32 cellular contexts compared by ENCODE assay signal in genomic region chr1:39436842-39437241, GRCh38. TPM values are rescaled to one million over a fixed set of nuclear protein-coding genes. Genes with fewer than 3 reads are reported as not detected.
DNase-seq lines count a peak whose midpoint lies in the region; ATAC-seq, FAIRE-seq and TF ChIP-seq lines count a peak whose summit lies in the region.
"Had no signal": no experiment of that assay in that cellular context is flagged by ENCODE, and none has a peak within 500 bp of the region (broad histone marks: within the 10 kb centered on the region; RNA-seq: fewer than 3 reads in every experiment).

No MANE protein-coding gene starts in this region.

- no peak for TF ChIP-seq CTCF in A673 (conservative IDR thresholded peaks at IDR 0.05; ENCODE audit: low read depth, low read length)
- TF ChIP-seq CTCF in HEK293 (tag by site-specific recombination; IDR thresholded peaks at IDR 0.05), result no peak
- TF ChIP-seq CTCF in keratinocyte (optimal IDR thresholded peaks at IDR 0.05 in 1 of 3, IDR thresholded peaks at IDR 0.05 in 1 of 3, conservative IDR thresholded peaks at IDR 0.05 in 1 of 3; ENCODE audit: extremely low read depth in 1 of 3, insufficient read depth in 2 of 3, low read length in 3 of 3), result no peak
- TF ChIP-seq CTCF in endodermal cell (conservative IDR thresholded peaks at IDR 0.05), result no peak
- TF ChIP-seq CTCF in esophagus squamous epithelium (IDR thresholded peaks at IDR 0.05), result no peak

- TSS peak; percentile 16 for BruUV-seq in A673 (replicated peaks; lab: Mats Ljungman, UMichigan)

- H3K27me3 Mint-ChIP-seq in T-helper 17 cell (no peaks in the 10 kb centered on the region), endodermal cell (ENCODE audit: insufficient read depth) (no peaks in the 10 kb centered on the region)
- H3K27me3 Mint-ChIP-seq: B cell, IgD-negative memory B cell, T-cell had no signal

- no peaks in the 10 kb centered on the region for H3K9me1 ChIP-seq in keratinocyte (ENCODE audit: control insufficient read depth, extremely low read depth, insufficient read depth, low read length)

- no peak overlapping the region for H3K4me2 ChIP-seq in keratinocyte (ENCODE audit: control insufficient read depth, extremely low read depth, insufficient read depth, low read depth, low read length)
- H3K4me2 ChIP-seq: A549 had no signal

- CTCF ChIA-PET in A673 (lab: Charles Lee) (no interaction called here), HEK293 (lab: Yijun Ruan, JAX) (interaction anchor here (1.4 to 1.5 kb wide), 2 partner anchors 26 to 338 kb away, joined by 3 to 6 read pairs; no protein-coding TSS in a partner anchor)

- FAIRE-seq in keratinocyte (lab: Jason Lieb, UNC), result peak; percentile 36
- FAIRE-seq: A549, H1 had no signal

- intact Hi-C loops in A673 (cut with micrococcal nuclease; ENCODE audit: unreplicated experiment) (no loop called here), esophagus squamous epithelium (cut with DNase I) (no loop called here)

- H3K27me3 ChIP-seq in A673 (replicated peaks; ENCODE audit: insufficient read depth, low read depth, low read length, poor library complexity) (no peaks in the 10 kb centered on the region), keratinocyte (ENCODE audit: control insufficient read depth, extremely low read depth, insufficient read depth, low read length) (no peaks in the 10 kb centered on the region), endodermal cell (ENCODE audit: control insufficient read depth, insufficient read depth, low read length, poor library complexity, severe bottlenecking) (no peaks in the 10 kb centered on the region), esophagus squamous epithelium (no peaks in the 10 kb centered on the region)

- no peak overlapping the region for H3K9ac ChIP-seq in keratinocyte (ENCODE audit: control insufficient read depth, extremely low read depth, insufficient read depth, low read length)
- H3K9ac ChIP-seq in endodermal cell (ENCODE audit: extremely low read depth, low read length, poor library complexity, severe bottlenecking), result no peak overlapping the region

- H3K4me1 ChIP-seq in A673 (ENCODE audit: insufficient read depth, low read length, poor library complexity, severe bottlenecking) (no peaks in the 10 kb centered on the region), HEK293 (ENCODE audit: control insufficient read depth, insufficient read depth, low read length) (no peaks in the 10 kb centered on the region), keratinocyte (ENCODE audit: control insufficient read depth, extremely low read depth, insufficient read depth, low read length) (no peaks in the 10 kb centered on the region), endodermal cell (ENCODE audit: control insufficient read depth, insufficient read depth, low read length) (no peaks in the 10 kb centered on the region), esophagus squamous epithelium (no peaks in the 10 kb centered on the region)

- H3K36me3 ChIP-seq in A673 (ENCODE audit: insufficient read depth, low read length, poor library complexity, severe bottlenecking) (peaks cover 89% of the 10 kb centered on the region), HEK293 (ENCODE audit: control insufficient read depth in 2 of 2, insufficient read depth in 1 of 2, low read length in 2 of 2) (peaks cover 56 to 93% of the 10 kb centered on the region in 2 experiments), keratinocyte (ENCODE audit: control insufficient read depth in 2 of 2, extremely low read depth in 1 of 2, insufficient read depth in 2 of 2, low read length in 2 of 2) (peaks cover 25 to 30% of the 10 kb centered on the region in 2 experiments), endodermal cell (ENCODE audit: control insufficient read depth, insufficient read depth, low read length) (peaks cover 93% of the 10 kb centered on the region), esophagus squamous epithelium (peaks cover 21 to 98% (median 38%) of the 10 kb centered on the region in 3 donors)

- no peaks in the 10 kb centered on the region for H4K20me1 ChIP-seq in keratinocyte (ENCODE audit: control insufficient read depth, extremely low read depth, insufficient read depth, low read length)

- no peak overlapping the region for H3K27ac ChIP-seq in A673 (ENCODE audit: low read depth, low read length, poor library complexity, severe bottlenecking)
- no peak overlapping the region for H3K27ac ChIP-seq in HEK293 (ENCODE audit: extremely low read depth, low read depth, low read length)
- no peak overlapping the region for H3K27ac ChIP-seq in keratinocyte (ENCODE audit: control insufficient read depth, insufficient read depth, low read length)
- H3K27ac ChIP-seq in endodermal cell (ENCODE audit: low read depth, low read length), result no peak overlapping the region
- H3K27ac ChIP-seq in esophagus squamous epithelium, result no peak overlapping the region
- H3K27ac ChIP-seq: A549, C4-2B, HL-60, RWPE1 had no signal

- H3K4me3 ChIP-seq in A673 (ENCODE audit: low read depth, low read length, poor library complexity, severe bottlenecking), result no peak overlapping the region
- H3K4me3 ChIP-seq in HEK293 (ENCODE audit: low read depth, low read length), result no peak overlapping the region
- H3K4me3 ChIP-seq in keratinocyte (ENCODE audit: control insufficient read depth in 2 of 3, extremely low read depth in 1 of 3, insufficient read depth in 2 of 3, low read depth in 1 of 3, low read length in 3 of 3), result no peak overlapping the region
- no peak overlapping the region for H3K4me3 ChIP-seq in endodermal cell (ENCODE audit: low read length)
- no peak overlapping the region for H3K4me3 ChIP-seq in esophagus squamous epithelium
- H3K4me3 ChIP-seq: A549 had no signal

- DNase-seq in A673 (ENCODE audit: low spot score) (no peak), T-helper 17 cell (no peak), keratinocyte (ENCODE audit: low read depth, low spot score) (no peak), endodermal cell (no peak), esophagus squamous epithelium (lab: John Stamatoyannopoulos, UW) (no peak)
- DNase-seq: Caco-2; CD8-positive, alpha-beta T cell; DMS 273 treated with DMSO at 0.1 percent for 48 hours; HCEC 1CT; NCI-H1092; NCI-H1417 treated with DMSO at 0.1 percent for 48 hours; NCI-H1694 treated with DMSO at 0.1 percent for 48 hours; NCI-H2081; NCI-H2171 treated with DMSO at 0.1 percent for 48 hours; NCI-H345; NCI-H524 treated with DMSO at 0.1 percent for 48 hours; NCI-H774; NK-92 treated with Interleukin-12 subunit alpha and Interleukin-12 subunit beta, amount 100 ng/mL, for 24 hours; SHP77; T-cell had no signal

- peak overlapping the region; percentile 61 for H3K27ac Mint-ChIP-seq in T-helper 17 cell
- no peak overlapping the region for H3K27ac Mint-ChIP-seq in endodermal cell
- H3K27ac Mint-ChIP-seq: B cell had no signal

- H3K9me3 ChIP-seq in A673 (ENCODE audit: low read depth, low read length, poor library complexity, severe bottlenecking), result no peaks in the 10 kb centered on the region
- no peaks in the 10 kb centered on the region for H3K9me3 ChIP-seq in HEK293 (ENCODE audit: control insufficient read depth, insufficient read depth, low read depth, low read length)
- no peaks in the 10 kb centered on the region for H3K9me3 ChIP-seq in T-helper 17 cell (ENCODE audit: control insufficient read depth, low read length, poor library complexity, severe bottlenecking)
- H3K9me3 ChIP-seq in keratinocyte (ENCODE audit: control insufficient read depth, low read depth, low read length), result no peaks in the 10 kb centered on the region
- no peaks in the 10 kb centered on the region for H3K9me3 ChIP-seq in endodermal cell (ENCODE audit: control insufficient read depth, low read length)
- H3K9me3 ChIP-seq in esophagus squamous epithelium, result no peaks in the 10 kb centered on the region
- H3K9me3 ChIP-seq: A549, Caco-2 had no signal

- 89 to 100% methylated on average over 3 of the region's 3 CpGs for WGBS in endodermal cell (ENCODE audit: insufficient coverage in 1 of 2, insufficient read length in 1 of 2), 2 experiments
- WGBS in esophagus squamous epithelium, 2 donors, result 75 to 76% methylated on average over 3 of the region's 3 CpGs

- ATAC-seq in T-helper 17 cell (no peak), GM18861 (IDR thresholded peaks at IDR 0.05; ENCODE audit: unreplicated experiment) (no peak)
- ATAC-seq: A549; CD8-positive, alpha-beta T cell; T-cell had no signal

- H3K4me3 Mint-ChIP-seq in T-helper 17 cell, result no peak overlapping the region
- H3K4me3 Mint-ChIP-seq in endodermal cell, result no peak overlapping the region
- H3K4me3 Mint-ChIP-seq: B cell; CD8-positive, alpha-beta T cell; IgD-negative memory B cell; T-cell had no signal

- dilution Hi-C loops in keratinocyte (cut with MboI; ENCODE audit: extremely low pct_ligation_motif_present, low sequenced_read_pairs), result no loop called here

- no peak for TF ChIP-seq POLR2A in esophagus squamous epithelium (IDR thresholded peaks at IDR 0.05)

- H3K4me1 Mint-ChIP-seq in T-helper 17 cell, result peaks cover 2% of the 10 kb centered on the region
- peaks cover 6% of the 10 kb centered on the region for H3K4me1 Mint-ChIP-seq in endodermal cell
- H3K4me1 Mint-ChIP-seq: B cell, T-cell had no signal

- no peak overlapping the region for H2AFZ ChIP-seq in keratinocyte (ENCODE audit: control insufficient read depth, low read length)

- H3K79me2 ChIP-seq in keratinocyte (ENCODE audit: control insufficient read depth, insufficient read depth, low read length), result no peaks in the 10 kb centered on the region

- POLR2A ChIA-PET in A673 (lab: Charles Lee; ENCODE audit: low non-redundant PET) (no interaction called here), HEK293 (lab: Yijun Ruan, JAX) (interaction anchor here (0.7 kb wide), 1 partner anchor 32 kb away, joined by 3 read pairs; no protein-coding TSS in a partner anchor)

- H3K9me3 Mint-ChIP-seq in endodermal cell, result no peaks in the 10 kb centered on the region
- H3K9me3 Mint-ChIP-seq: CD8-positive, alpha-beta T cell; IgD-negative memory B cell; T-cell had no signal

- peaks cover 19% of the 10 kb centered on the region for H3K36me3 Mint-ChIP-seq in T-helper 17 cell (ENCODE audit: low read depth)
- peaks cover 78% of the 10 kb centered on the region for H3K36me3 Mint-ChIP-seq in endodermal cell (ENCODE audit: low read depth)

RNA-seq across cellular contexts. Expression of gene BMP8A, which starts 54.6 kb away (rescaled TPM):
- total RNA-seq in A673 (2021) (not detected in 2 replicates), T-helper 17 cell (under 1 TPM in 1 of 2 donors, not detected in 1; 0.23 TPM), endodermal cell (under 1 TPM; 0.66 to 0.75 TPM), esophagus squamous epithelium (under 1 TPM in 2 of 4 donors, not detected in 2; 0.13 to 0.38 TPM)
- not detected in 3 replicates for polyA plus RNA-seq in keratinocyte
- not detected for polyA plus RNA-seq in keratinocyte (2011; ENCODE audit: low read depth)
- polyA plus RNA-seq in keratinocyte (2011; cell fraction: cytosol; rRNA removed), result not detected in 2 replicates
- 0.08 TPM in 1 of 2 replicates, not detected in the other for polyA plus RNA-seq in keratinocyte (2011; cell fraction: nucleus; rRNA removed)
- 0.08 TPM in 1 of 2 replicates, not detected in the other for polyA plus RNA-seq in keratinocyte (2012; ENCODE audit: low replicate concordance)
- polyA minus RNA-seq in keratinocyte, result not detected in 3 replicates
- polyA minus RNA-seq in keratinocyte (2011; cell fraction: cytosol; rRNA and poly(A)+ RNA removed), result not detected
- polyA minus RNA-seq in keratinocyte (2011; cell fraction: nucleus; rRNA and poly(A)+ RNA removed), result not detected in 2 replicates
- 0.18 TPM for polyA plus RNA-seq in endodermal cell (2013, experiment 1 of 2)
- polyA plus RNA-seq in endodermal cell (2013, experiment 2 of 2), result not detected
- total RNA-seq: Daoy, G401, SK-MEL-5 had no signal
